12 cellular contexts compared by ENCODE assay signal in genomic region chr20:8133816-8134451, GRCh38. TPM values are rescaled to one million over a fixed set of nuclear protein-coding genes. Genes with fewer than 3 reads are reported as not detected.
DNase-seq lines count a peak whose midpoint lies in the region; ATAC-seq and TF ChIP-seq lines count a peak whose summit lies in the region.
"Had no signal": no experiment of that assay in that cellular context is flagged by ENCODE, and none has a peak within 500 bp of the region (broad histone marks: within the 10 kb centered on the region; RNA-seq: fewer than 3 reads in every experiment).

No MANE protein-coding gene starts in this region.

- H3K4me1 ChIP-seq in heart left ventricle (peaks cover 0 to 30% (median 6%) of the 10 kb centered on the region in 12 donors), muscle layer of colon (ENCODE audit: insufficient read depth, low read length) (peaks cover 29% of the 10 kb centered on the region), thymus (ENCODE audit: control insufficient read depth, insufficient read depth, low read length) (peaks cover 9% of the 10 kb centered on the region)

- TF ChIP-seq CTCF in heart left ventricle (IDR thresholded peaks at IDR 0.05), result no peak
- no peak for TF ChIP-seq CTCF in brain (conservative IDR thresholded peaks at IDR 0.05)

- H3K9ac ChIP-seq in muscle layer of colon (ENCODE audit: low read length), result peak overlapping the region; percentile 59

- H3K36me3 Mint-ChIP-seq in brain, result no peaks in the 10 kb centered on the region

- intact Hi-C loops in heart left ventricle (cut with DNase I) (loop anchor here (2.0 to 10.0 kb wide), 18 partner anchors 87 to 588 kb away; no protein-coding TSS in a partner anchor), Right ventricle myocardium superior (cut with DNase I) (loop anchor here (2.0 kb wide), 2 partner anchors 253 to 585 kb away; no protein-coding TSS in a partner anchor)

- H3K27ac ChIP-seq in heart left ventricle (peak overlapping the region in 9 of 12 donors; percentile 0 to 91 (median 81)), muscle layer of colon (ENCODE audit: low read depth, low read length) (peak overlapping the region; percentile 76), thymus (ENCODE audit: low read depth) (no peak overlapping the region)
- H3K27ac ChIP-seq: C4-2B, RWPE1 had no signal

- ATAC-seq in heart left ventricle (no peak), Right ventricle myocardium superior (ENCODE audit: poor library complexity) (no peak), HG03342 (IDR thresholded peaks at IDR 0.05; ENCODE audit: unreplicated experiment) (no peak)

- no peaks in the 10 kb centered on the region for H3K36me3 ChIP-seq in heart left ventricle
- no peaks in the 10 kb centered on the region for H3K36me3 ChIP-seq in muscle layer of colon (ENCODE audit: insufficient read depth, low read length)
- H3K36me3 ChIP-seq in thymus (ENCODE audit: control insufficient read depth, insufficient read depth), result no peaks in the 10 kb centered on the region

- H3K4me3 Mint-ChIP-seq in brain, result peak overlapping the region; percentile 78 to 93 (median 92)

- H3K27me3 Mint-ChIP-seq in brain, result peaks cover 15% of the 10 kb centered on the region

- peak overlapping the region; percentile 0 to 74 (median 7) for H3K27ac Mint-ChIP-seq in brain

- peaks cover 0 to 7% (median 0%) of the 10 kb centered on the region in 9 donors for H3K27me3 ChIP-seq in heart left ventricle
- no peaks in the 10 kb centered on the region for H3K27me3 ChIP-seq in muscle layer of colon (ENCODE audit: control insufficient read depth in 1 of 2, insufficient read depth in 2 of 2, low read length in 2 of 2)
- no peaks in the 10 kb centered on the region for H3K27me3 ChIP-seq in thymus (ENCODE audit: control insufficient read depth, insufficient read depth)

- DNase-seq in heart left ventricle (no peak), Right ventricle myocardium superior (no peak), NCI-H1092 treated with DMSO at 0.1 percent for 48 hours (lab: John Stamatoyannopoulos, UW) (no peak)
- no peak for DNase-seq in activated naive CD4-positive, alpha-beta T cell treated with anti-CD3 and anti-CD28 coated beads, Interleukin-2, amount 50 U/mL, for 16 hours
- DNase-seq: activated CD4-positive, CD25-positive, alpha-beta regulatory T cell treated with anti-CD3 and anti-CD28 coated beads, Interleukin-2, amount 50 U/mL, for 72 hours; islet precursor cell had no signal

- no peak for TF ChIP-seq POLR2A in heart left ventricle (IDR thresholded peaks at IDR 0.05)

- peaks cover 0 to 3% (median 0%) of the 10 kb centered on the region in 5 experiments for H3K9me3 Mint-ChIP-seq in brain

- peaks cover 40% of the 10 kb centered on the region for H3K4me1 Mint-ChIP-seq in brain

- 57 to 59% (median 58%) methylated on average over 9 of the region's 9 CpGs for WGBS in heart left ventricle, 4 donors
- WGBS in thymus, result 32% methylated on average over 9 of the region's 9 CpGs

- H3K4me3 ChIP-seq in heart left ventricle, result peak overlapping the region; percentile 59 to 97 (median 78)
- peak overlapping the region; percentile 88 to 90 for H3K4me3 ChIP-seq in muscle layer of colon (ENCODE audit: low read depth in 1 of 2, low read length in 2 of 2)
- H3K4me3 ChIP-seq in thymus (ENCODE audit: low read length), result peak overlapping the region; percentile 79

- H3K9me3 ChIP-seq in heart left ventricle, result no peaks in the 10 kb centered on the region
- no peaks in the 10 kb centered on the region for H3K9me3 ChIP-seq in muscle layer of colon (ENCODE audit: low read length)
- no peaks in the 10 kb centered on the region for H3K9me3 ChIP-seq in thymus (ENCODE audit: control insufficient read depth)

RNA-seq across cellular contexts. Expression of gene PLCB1, which starts 1.9 kb away (rescaled TPM):
- 10 to 100 TPM in 3 of 9 donors, 1 to 10 TPM in 6; 4.0 to 12.1 (median 8.0) TPM for total RNA-seq in heart left ventricle
- polyA plus RNA-seq in heart left ventricle, result 1 to 10 TPM; 2.5 to 3.1 TPM
- 6.3 TPM for total RNA-seq in Right ventricle myocardium superior
- polyA plus RNA-seq in brain (ENCODE audit: insufficient read depth, low read depth, low replicate concordance), result 6.2 TPM
- 4.1 TPM for polyA plus RNA-seq in thymus
